Comparison of ENCODE assay signal across 21 cellular contexts in genomic region chr2:223215136-223215535, GRCh38.
DNase-seq lines count a peak whose midpoint lies in the region; ATAC-seq and TF ChIP-seq lines count a peak whose summit lies in the region.
"Had no signal": no experiment of that assay in that cellular context is flagged by ENCODE, and none has a peak within 500 bp of the region (broad histone marks: within the 10 kb centered on the region; RNA-seq: fewer than 3 reads in every experiment).

No MANE protein-coding gene starts in this region.

- H3K9me3 ChIP-seq in gastroesophageal sphincter (peaks cover 0 to 11% (median 0%) of the 10 kb centered on the region in 3 donors), stomach smooth muscle (ENCODE audit: control insufficient read depth in 2 of 2, low read length in 2 of 2) (peaks cover 2 to 8% of the 10 kb centered on the region in 2 donors), MM.1S (replicated peaks; ENCODE audit: insufficient read depth, low read length) (no peaks in the 10 kb centered on the region), Karpas-422 (ENCODE audit: low read length) (no peaks in the 10 kb centered on the region)

- no peak for TF ChIP-seq EP300 in gastroesophageal sphincter (IDR thresholded peaks at IDR 0.05)

- 11 to 40% methylated on average over 1 to 2 of the region's 2 CpGs for WGBS in gastroesophageal sphincter (ENCODE audit: low coverage in 1 of 2), 2 donors

- H3K9me2 ChIP-seq in MM.1S (replicated peaks; ENCODE audit: insufficient read depth, low read length), result no peaks in the 10 kb centered on the region
- no peaks in the 10 kb centered on the region for H3K9me2 ChIP-seq in Karpas-422 (replicated peaks; ENCODE audit: insufficient read depth, low read length)

- no peaks in the 10 kb centered on the region for H4K20me1 ChIP-seq in MM.1S (ENCODE audit: insufficient read depth, low read length)
- H4K20me1 ChIP-seq in Karpas-422 (ENCODE audit: insufficient read depth, low read depth, low read length), result no peaks in the 10 kb centered on the region

- H3K4me2 ChIP-seq in MM.1S (ENCODE audit: low read depth, low read length), result no peak overlapping the region
- no peak overlapping the region for H3K4me2 ChIP-seq in Karpas-422 (ENCODE audit: low read depth, low read length, poor library complexity, severe bottlenecking)
- H3K4me2 ChIP-seq: GM23338 had no signal

- no peak overlapping the region for H2AFZ ChIP-seq in MM.1S (ENCODE audit: low read length)
- no peak overlapping the region for H2AFZ ChIP-seq in Karpas-422 (ENCODE audit: low read length)
- H2AFZ ChIP-seq: GM23338 had no signal

- no peak overlapping the region for H3K4me3 ChIP-seq in gastroesophageal sphincter
- H3K4me3 ChIP-seq in stomach smooth muscle (ENCODE audit: low read length in 2 of 2), result no peak overlapping the region
- no peak overlapping the region for H3K4me3 ChIP-seq in MM.1S (ENCODE audit: low read length)
- H3K4me3 ChIP-seq in Karpas-422 (ENCODE audit: low read length), result no peak overlapping the region
- H3K4me3 ChIP-seq: GM23338, MG63 had no signal

- H3K27ac ChIP-seq in gastroesophageal sphincter, result peak overlapping the region in 3 of 4 donors; percentile 24 to 53 (median 47)
- H3K27ac ChIP-seq in stomach smooth muscle (ENCODE audit: low read length), result peak overlapping the region; percentile 73
- no peak overlapping the region for H3K27ac ChIP-seq in MM.1S (ENCODE audit: low read length)
- no peak overlapping the region for H3K27ac ChIP-seq in Karpas-422 (ENCODE audit: low read length)

- no peaks in the 10 kb centered on the region for H3K79me2 ChIP-seq in MM.1S (ENCODE audit: low read length)
- no peaks in the 10 kb centered on the region for H3K79me2 ChIP-seq in Karpas-422 (ENCODE audit: low read length)

- H3K4me1 ChIP-seq in gastroesophageal sphincter, result peaks cover 0 to 15% (median 0%) of the 10 kb centered on the region in 3 donors
- H3K4me1 ChIP-seq in stomach smooth muscle (ENCODE audit: control insufficient read depth, insufficient read depth, low read length), result peaks cover 4% of the 10 kb centered on the region
- H3K4me1 ChIP-seq in MM.1S (ENCODE audit: low read length), result no peaks in the 10 kb centered on the region
- no peaks in the 10 kb centered on the region for H3K4me1 ChIP-seq in Karpas-422 (ENCODE audit: low read length)

- no peak for TF ChIP-seq CTCF in gastroesophageal sphincter (IDR thresholded peaks at IDR 0.05)
- no peak for TF ChIP-seq CTCF in omental fat pad (IDR thresholded peaks at IDR 0.05)
- no peak for TF ChIP-seq CTCF in GM20000 (IDR thresholded peaks at IDR 0.05; ENCODE audit: extremely low read depth, missing control alignments)
- no peak for TF ChIP-seq CTCF in MM.1S (IDR thresholded peaks at IDR 0.05; ENCODE audit: low read length)

- TF ChIP-seq POLR2A in gastroesophageal sphincter (IDR thresholded peaks at IDR 0.05), result no peak

- DNase-seq in amniotic epithelial cell (ENCODE audit: low read depth), result peak; percentile 23
- DNase-seq in omental fat pad (ENCODE audit: low spot score), result no peak
- no peak for DNase-seq in GM20000 (ENCODE audit: low spot score)
- no peak for DNase-seq in D341Med (ENCODE audit: low spot score)
- DNase-seq in MM.1S, result no peak
- no peak for DNase-seq in Karpas-422
- DNase-seq: C1 segment of cervical spinal cord; CD8-positive, alpha-beta memory T cell; DND-41; Kasumi-1; MG63; NCI-H1092; NCI-H146; NCI-H2081; NCI-H510A; NCI-H748 treated with DMSO at 0.1 percent for 48 hours; Right ventricle myocardium superior had no signal

- H3F3A ChIP-seq in MM.1S (ENCODE audit: insufficient read depth, low read length), result no peaks in the 10 kb centered on the region

- H3K36me3 ChIP-seq in gastroesophageal sphincter (no peaks in the 10 kb centered on the region), stomach smooth muscle (ENCODE audit: control insufficient read depth in 2 of 2, insufficient read depth in 2 of 2, low read length in 2 of 2) (no peaks in the 10 kb centered on the region), MM.1S (replicated peaks; ENCODE audit: insufficient read depth, low read length) (no peaks in the 10 kb centered on the region), Karpas-422 (ENCODE audit: insufficient read depth, low read length) (no peaks in the 10 kb centered on the region)
- H3K36me3 ChIP-seq: MG63 had no signal

- ATAC-seq in gastroesophageal sphincter (no peak), omental fat pad (ENCODE audit: low FRiP score) (peak; percentile 32)
- ATAC-seq: GM23338, HCT116 had no signal

- H3K9ac ChIP-seq in stomach smooth muscle (ENCODE audit: low read length in 2 of 2), result no peak overlapping the region
- H3K9ac ChIP-seq in MM.1S (ENCODE audit: low read length), result no peak overlapping the region
- no peak overlapping the region for H3K9ac ChIP-seq in Karpas-422 (ENCODE audit: low read length)

- H3K27me3 ChIP-seq in gastroesophageal sphincter, result no peaks in the 10 kb centered on the region
- H3K27me3 ChIP-seq in stomach smooth muscle (ENCODE audit: control insufficient read depth in 1 of 2, insufficient read depth in 2 of 2, low read length in 2 of 2), result no peaks in the 10 kb centered on the region
- no peaks in the 10 kb centered on the region for H3K27me3 ChIP-seq in MM.1S (replicated peaks; ENCODE audit: insufficient read depth, low read length)
- no peaks in the 10 kb centered on the region for H3K27me3 ChIP-seq in Karpas-422 (ENCODE audit: low read length)
- H3K27me3 ChIP-seq: MG63 had no signal

Comparison
In these comparisons a context has a peak if more than half of its experiments do, and no peak if none do; other contexts are left out.
1. H3K27ac ChIP-seq: peak in gastroesophageal sphincter (3 of 4) and stomach smooth muscle (single experiment); none in MM.1S (single experiment) and Karpas-422 (single experiment).